ENCODE assay signal across 20 cellular contexts in genomic region chr6:322205-322930, GRCh38. TPM values are rescaled to one million over a fixed set of nuclear protein-coding genes. Genes with fewer than 3 reads are reported as not detected.
DNase-seq lines count a peak whose midpoint lies in the region; ATAC-seq, FAIRE-seq and TF ChIP-seq lines count a peak whose summit lies in the region.
"Had no signal": no experiment of that assay in that cellular context is flagged by ENCODE, and none has a peak within 500 bp of the region (broad histone marks: within the 10 kb centered on the region; RNA-seq: fewer than 3 reads in every experiment).

No MANE protein-coding gene starts in this region.

- intact Hi-C loops in posterior cingulate gyrus (cut with DNase I) = no loop called here

- TF ChIP-seq CTCF in GM10266 (IDR thresholded peaks at IDR 0.05; ENCODE audit: control insufficient read depth, insufficient read depth, low read depth, missing control alignments) (peak; percentile 36), RWPE2 (IDR thresholded peaks at IDR 0.05; ENCODE audit: poor library complexity, severe bottlenecking) (no peak), glutamatergic neuron (IDR thresholded peaks at IDR 0.05; ENCODE audit: partially characterized antibody, unreplicated experiment) (peak; percentile 10)

- no peak overlapping the region for H3K27ac ChIP-seq in RWPE2 (ENCODE audit: poor library complexity, severe bottlenecking)
- H3K27ac ChIP-seq: colonic mucosa, prostate gland, upper lobe of left lung had no signal

- H3K9me3 ChIP-seq in RWPE2 (ENCODE audit: severe bottlenecking) = peaks cover 3% of the 10 kb centered on the region
- H3K9me3 ChIP-seq: colonic mucosa, prostate gland, upper lobe of left lung had no signal

- peaks cover 9% of the 10 kb centered on the region for H3K4me1 Mint-ChIP-seq in glutamatergic neuron (ENCODE audit: low read depth, unreplicated experiment)

- no peaks in the 10 kb centered on the region for H3K4me1 ChIP-seq in RWPE2 (ENCODE audit: insufficient read depth, poor library complexity, severe bottlenecking)
- H3K4me1 ChIP-seq: colonic mucosa, HAP-1, prostate gland had no signal

- no peak for DNase-seq in GM10266 (ENCODE audit: extremely low spot score)
- no peak for DNase-seq in GM19239 (ENCODE audit: insufficient read length, low spot score)
- peak; percentile 25 for DNase-seq in RWPE2 (ENCODE audit: low spot score)
- no peak for DNase-seq in glutamatergic neuron
- no peak for DNase-seq in posterior cingulate gyrus
- DNase-seq in central memory CD4-positive, alpha-beta T cell = no peak
- DNase-seq in AG08395 (ENCODE audit: low spot score) = no peak
- DNase-seq: activated CD4-positive, alpha-beta T cell treated with anti-CD3 and anti-CD28 coated beads for 4 hours; activated CD8-positive, alpha-beta memory T cell treated with anti-CD3 and anti-CD28 coated beads, Interleukin-2, amount 50 U/mL, for 48 hours; activated naive CD4-positive, alpha-beta T cell treated with Interleukin-2 at 50 U/mL for 16 hours; colonic mucosa; DMS79 treated with DMSO at 0.1 percent for 48 hours; immature natural killer cell; naive thymus-derived CD4-positive, alpha-beta T cell; T-helper 2 cell had no signal

- no peaks in the 10 kb centered on the region for H3K36me3 ChIP-seq in RWPE2 (ENCODE audit: low read depth)
- H3K36me3 ChIP-seq: colonic mucosa, prostate gland had no signal

- H3K9me3 Mint-ChIP-seq in glutamatergic neuron (ENCODE audit: unreplicated experiment) = peaks cover 23% of the 10 kb centered on the region
- H3K9me3 Mint-ChIP-seq: stimulated activated memory B cell treated with anti-CD40 and anti-IgM and Interleukin-4, amounts not matched to agents 10 μg/mL and 1 μg/mL and 100 μg/mL, for 72 hours had no signal

- peaks cover 10% of the 10 kb centered on the region for H3K36me3 Mint-ChIP-seq in glutamatergic neuron (ENCODE audit: unreplicated experiment)

- FAIRE-seq in GM19239 (lab: Jason Lieb, UNC) = peak; percentile 33

- peaks cover 7% of the 10 kb centered on the region for H3K27me3 Mint-ChIP-seq in glutamatergic neuron (ENCODE audit: unreplicated experiment)
- H3K27me3 Mint-ChIP-seq: naive thymus-derived CD4-positive, alpha-beta T cell; stimulated activated memory B cell treated with anti-CD40 and anti-IgM and Interleukin-4, amounts not matched to agents 10 μg/mL and 1 μg/mL and 100 μg/mL, for 72 hours had no signal

- H3K27me3 ChIP-seq in RWPE2 (ENCODE audit: insufficient read depth, poor library complexity, severe bottlenecking) = no peaks in the 10 kb centered on the region
- H3K27me3 ChIP-seq: colonic mucosa, upper lobe of left lung had no signal

- ATAC-seq in RWPE2 (ENCODE audit: low read depth) (no peak), HG03095 (IDR thresholded peaks at IDR 0.05; ENCODE audit: unreplicated experiment) (no peak)
- ATAC-seq: naive thymus-derived CD4-positive, alpha-beta T cell; stimulated activated memory B cell treated with anti-CD40 and anti-IgM and Interleukin-4, amounts not matched to agents 10 μg/mL and 1 μg/mL and 100 μg/mL, for 72 hours had no signal

- H3K4me3 Mint-ChIP-seq in glutamatergic neuron (ENCODE audit: unreplicated experiment) = no peak overlapping the region
- H3K4me3 Mint-ChIP-seq: immature natural killer cell; naive thymus-derived CD4-positive, alpha-beta T cell; stimulated activated memory B cell treated with anti-CD40 and anti-IgM and Interleukin-4, amounts not matched to agents 10 μg/mL and 1 μg/mL and 100 μg/mL, for 72 hours had no signal

- no peak overlapping the region for H3K4me3 ChIP-seq in RWPE2 (ENCODE audit: severe bottlenecking)
- H3K4me3 ChIP-seq: colonic mucosa, HAP-1, prostate gland, upper lobe of left lung had no signal

- no peak overlapping the region for H3K27ac Mint-ChIP-seq in glutamatergic neuron (ENCODE audit: unreplicated experiment)
- H3K27ac Mint-ChIP-seq: naive thymus-derived CD4-positive, alpha-beta T cell; stimulated activated memory B cell treated with anti-CD40 and anti-IgM and Interleukin-4, amounts not matched to agents 10 μg/mL and 1 μg/mL and 100 μg/mL, for 72 hours had no signal

RNA-seq across cellular contexts. Expression of gene DUSP22, which starts 30.1 kb away (rescaled TPM):
- total RNA-seq in glutamatergic neuron (ENCODE audit: unreplicated experiment) = 40.4 TPM
